11 cellular contexts compared by ENCODE assay signal in the genomic region with DNA sequence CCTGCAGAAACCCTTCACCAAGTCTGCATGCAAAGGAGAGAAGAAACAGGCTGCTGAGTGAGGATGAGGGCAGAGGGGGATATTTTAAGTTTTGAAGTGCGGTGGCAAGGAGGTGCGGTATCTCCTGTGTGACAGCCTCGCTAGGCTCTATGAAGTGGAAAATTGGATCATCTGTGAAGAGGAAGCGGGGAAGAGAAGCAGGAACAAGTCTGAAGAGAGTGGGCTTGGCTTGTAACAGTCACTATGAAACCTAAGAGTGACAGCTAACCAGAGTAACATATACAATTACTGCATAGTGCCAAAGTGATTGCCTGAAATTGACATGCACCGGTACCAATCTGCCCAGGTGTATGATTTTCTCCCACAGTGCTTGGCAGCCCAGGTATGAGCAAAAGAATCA.
A peak's percentile ranks its signal among the peaks of the same experiment; 100 is the strongest.
DNase-seq lines count a peak whose midpoint lies in the region; ATAC-seq and TF ChIP-seq lines count a peak whose summit lies in the region.
"Had no signal": no experiment of that assay in that cellular context is flagged by ENCODE, and none has a peak within 500 bp of the region (broad histone marks: within the 10 kb centered on the region; RNA-seq: fewer than 3 reads in every experiment).

No MANE protein-coding gene starts in this region.

- peak overlapping the region; percentile 18 for H3K4me3 Mint-ChIP-seq in activated naive CD8-positive, alpha-beta T cell treated with anti-CD3 and anti-CD28 coated beads, Interleukin-2, amount 10 ng/mL, durations not matched to agents 7 days and 5 days

- TF ChIP-seq CTCF in GM06990 (IDR thresholded peaks at IDR 0.05; ENCODE audit: insufficient read depth, low read length, poor library complexity, severe bottlenecking) (no peak), foreskin keratinocyte (conservative IDR thresholded peaks at IDR 0.05) (no peak), omental fat pad (IDR thresholded peaks at IDR 0.05) (no peak)

- H3K27ac ChIP-seq in foreskin keratinocyte: no peak overlapping the region
- H3K27ac ChIP-seq: neutrophil, VCaP had no signal

- DNase-seq in GM06990 (ENCODE audit: extremely low read depth, insufficient read length) (no peak), NCI-H1092 (lab: John Stamatoyannopoulos, UW) (no peak), foreskin keratinocyte (no peak), omental fat pad (ENCODE audit: low spot score) (no peak), cerebellar cortex (ENCODE audit: low spot score) (no peak)
- DNase-seq in activated naive CD8-positive, alpha-beta T cell treated with anti-CD3 and anti-CD28 coated beads, Interleukin-2, amount 10 ng/mL, durations not matched to agents 7 days and 5 days: no peak
- DNase-seq: NCI-H446 had no signal

- H3K4me3 ChIP-seq in GM06990 (replicated peaks; ENCODE audit: low read depth, low read length): peak overlapping the region; percentile 45

- H3K27me3 ChIP-seq in GM06990 (replicated peaks; ENCODE audit: control insufficient read depth, insufficient read depth, low read length) (no peaks in the 10 kb centered on the region), foreskin keratinocyte (no peaks in the 10 kb centered on the region)
- H3K27me3 ChIP-seq: neutrophil had no signal

- no peaks in the 10 kb centered on the region for H3K36me3 ChIP-seq in GM06990 (ENCODE audit: control insufficient read depth, insufficient read depth, low read length)

- POLR2A ChIA-PET in activated naive CD8-positive, alpha-beta T cell treated with anti-CD3 and anti-CD28 coated beads, Interleukin-2, amount 10 ng/mL, durations not matched to agents 7 days and 5 days (lab: Charles Lee): no interaction called here

- H3K4me1 ChIP-seq in foreskin keratinocyte: peaks cover 7% of the 10 kb centered on the region

- peak; percentile 54 for ATAC-seq in GM19351 (IDR thresholded peaks at IDR 0.05; ENCODE audit: unreplicated experiment)
- peak; percentile 41 for ATAC-seq in HG03097 (IDR thresholded peaks at IDR 0.05; ENCODE audit: low FRiP score, unreplicated experiment)
- ATAC-seq in activated naive CD8-positive, alpha-beta T cell treated with anti-CD3 and anti-CD28 coated beads, Interleukin-2, amount 10 ng/mL, durations not matched to agents 7 days and 5 days (ENCODE audit: low read depth): peak; percentile 24
- no peak for ATAC-seq in foreskin keratinocyte
- ATAC-seq in omental fat pad (ENCODE audit: low FRiP score): no peak

- H3K36me3 Mint-ChIP-seq in activated naive CD8-positive, alpha-beta T cell treated with anti-CD3 and anti-CD28 coated beads, Interleukin-2, amount 10 ng/mL, durations not matched to agents 7 days and 5 days: peaks cover 26% of the 10 kb centered on the region

- no peaks in the 10 kb centered on the region for H3K27me3 Mint-ChIP-seq in activated naive CD8-positive, alpha-beta T cell treated with anti-CD3 and anti-CD28 coated beads, Interleukin-2, amount 10 ng/mL, durations not matched to agents 7 days and 5 days

- H3K4me1 Mint-ChIP-seq in activated naive CD8-positive, alpha-beta T cell treated with anti-CD3 and anti-CD28 coated beads, Interleukin-2, amount 10 ng/mL, durations not matched to agents 7 days and 5 days: peaks cover 26% of the 10 kb centered on the region

- peak overlapping the region; percentile 36 for H3K27ac Mint-ChIP-seq in activated naive CD8-positive, alpha-beta T cell treated with anti-CD3 and anti-CD28 coated beads, Interleukin-2, amount 10 ng/mL, durations not matched to agents 7 days and 5 days

- H3K9me3 Mint-ChIP-seq in activated naive CD8-positive, alpha-beta T cell treated with anti-CD3 and anti-CD28 coated beads, Interleukin-2, amount 10 ng/mL, durations not matched to agents 7 days and 5 days: peaks cover 12% of the 10 kb centered on the region

Comparison
In these comparisons a context has a peak if more than half of its experiments do, and no peak if none do; other contexts are left out.
1. ATAC-seq: peak in GM19351 (single experiment), HG03097 (single experiment) and activated naive CD8-positive, alpha-beta T cell treated with anti-CD3 and anti-CD28 coated beads, Interleukin-2, amount 10 ng/mL, durations not matched to agents 7 days and 5 days (single experiment); none in foreskin keratinocyte (single experiment) and omental fat pad (single experiment).